Comparison of ENCODE assay signal across 7 cellular contexts in the genomic region with DNA sequence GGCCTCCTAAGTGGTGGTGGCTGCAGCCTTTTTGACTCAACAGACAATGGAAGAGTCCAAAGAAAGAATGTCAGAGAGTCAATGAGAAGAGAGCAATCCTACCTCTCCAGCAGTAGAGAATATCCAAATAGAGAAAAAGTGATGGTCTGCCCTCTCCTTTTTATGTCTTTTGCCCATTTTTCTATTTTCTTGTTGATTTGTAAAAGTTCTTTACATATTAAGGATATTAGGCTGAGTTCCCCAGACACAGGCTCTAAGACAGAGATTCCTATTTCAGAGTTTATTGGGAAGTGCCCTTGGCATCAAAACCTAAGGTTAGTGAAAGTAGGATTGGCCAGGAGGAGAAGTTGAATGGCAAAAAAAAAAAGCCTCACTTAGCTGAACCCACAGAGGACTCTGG.
"Had no signal": no experiment of that assay in that cellular context is flagged by ENCODE, and none has a peak within 500 bp of the region (broad histone marks: within the 10 kb centered on the region; RNA-seq: fewer than 3 reads in every experiment).

No MANE protein-coding gene starts in this region.

- DNase-seq: KBM-7, KG1 had no signal

- H3K27ac ChIP-seq: HL-60, KMS-11 had no signal

- ATAC-seq: HepG2 had no signal

- H3K27ac Mint-ChIP-seq: IgD-negative memory B cell had no signal

- H3K9ac ChIP-seq: KMS-11 had no signal

- H3K27me3 Mint-ChIP-seq: IgD-negative memory B cell had no signal

- H3K4me3 Mint-ChIP-seq: IgD-negative memory B cell had no signal

- H3K9me3 Mint-ChIP-seq: IgD-negative memory B cell had no signal

- FAIRE-seq: HepG2, HTR-8/SVneo had no signal

- H3K4me2 ChIP-seq: KMS-11 had no signal
